ENCODE assay signal across 28 cellular contexts in genomic region chr20:61646986-61647385, GRCh38.
"Had no signal": no experiment of that assay in that cellular context is flagged by ENCODE, and none has a peak within 500 bp of the region (broad histone marks: within the 10 kb centered on the region; RNA-seq: fewer than 3 reads in every experiment).

No MANE protein-coding gene starts in this region.

- FAIRE-seq: urothelium cell line had no signal

- H3K27me3 ChIP-seq: testis, thyroid gland, tibial nerve, transverse colon, upper lobe of left lung, upper lobe of right lung, uterus, vagina had no signal

- H3K36me3 Mint-ChIP-seq: stimulated activated effector memory CD8-positive, alpha-beta T cell treated with anti-CD3 and anti-CD28 coated beads, Interleukin-12 subunit alpha, Interleukin-12 subunit beta, amount 100 ng/mL, for 72 hours; stimulated activated memory B cell treated with anti-CD40 and anti-IgM and Interleukin-4, amounts not matched to agents 10 μg/mL and 1 μg/mL and 100 μg/mL, for 72 hours; stimulated activated naive B cell treated with anti-CD40 and anti-IgM and Interleukin-4, amounts not matched to agents 10 μg/mL and 1 μg/mL and 100 μg/mL, for 72 hours; type B pancreatic cell had no signal

- ATAC-seq: stimulated activated memory B cell treated with anti-CD40 and anti-IgM and Interleukin-4, amounts not matched to agents 10 μg/mL and 1 μg/mL and 100 μg/mL, for 72 hours; stimulated activated naive B cell treated with anti-CD40 and anti-IgM and Interleukin-4, amounts not matched to agents 10 μg/mL and 1 μg/mL and 100 μg/mL, for 72 hours; upper lobe of right lung had no signal

- H3K4me1 Mint-ChIP-seq: stimulated activated effector memory CD8-positive, alpha-beta T cell treated with anti-CD3 and anti-CD28 coated beads, Interleukin-12 subunit alpha, Interleukin-12 subunit beta, amount 100 ng/mL, for 72 hours; stimulated activated memory B cell treated with anti-CD40 and anti-IgM and Interleukin-4, amounts not matched to agents 10 μg/mL and 1 μg/mL and 100 μg/mL, for 72 hours; stimulated activated naive B cell treated with anti-CD40 and anti-IgM and Interleukin-4, amounts not matched to agents 10 μg/mL and 1 μg/mL and 100 μg/mL, for 72 hours; stimulated activated naive CD8-positive, alpha-beta T cell treated with anti-CD3 and anti-CD28 coated beads, Interleukin-15, amount 100 ng/mL, for 72 hours had no signal

- H3K4me3 Mint-ChIP-seq: stimulated activated effector memory CD8-positive, alpha-beta T cell treated with anti-CD3 and anti-CD28 coated beads, Interleukin-12 subunit alpha, Interleukin-12 subunit beta, amount 100 ng/mL, for 72 hours; stimulated activated memory B cell treated with anti-CD40 and anti-IgM and Interleukin-4, amounts not matched to agents 10 μg/mL and 1 μg/mL and 100 μg/mL, for 72 hours; stimulated activated naive B cell treated with anti-CD40 and anti-IgM and Interleukin-4, amounts not matched to agents 10 μg/mL and 1 μg/mL and 100 μg/mL, for 72 hours; stimulated activated naive CD8-positive, alpha-beta T cell treated with anti-CD3 and anti-CD28 coated beads, Interleukin-15, amount 100 ng/mL, for 72 hours; stimulated activated naive CD8-positive, alpha-beta T cell treated with anti-CD3 and anti-CD28 coated beads, Interleukin-15, Interleukin-2, amounts not matched to agents 100 ng/mL and 50 ng/mL, for 24 hours; type B pancreatic cell had no signal

- H3K27ac Mint-ChIP-seq: stimulated activated effector memory CD8-positive, alpha-beta T cell treated with anti-CD3 and anti-CD28 coated beads, Interleukin-12 subunit alpha, Interleukin-12 subunit beta, amount 100 ng/mL, for 72 hours; stimulated activated memory B cell treated with anti-CD40 and anti-IgM and Interleukin-4, amounts not matched to agents 10 μg/mL and 1 μg/mL and 100 μg/mL, for 72 hours; stimulated activated naive B cell treated with anti-CD40 and anti-IgM and Interleukin-4, amounts not matched to agents 10 μg/mL and 1 μg/mL and 100 μg/mL, for 72 hours; stimulated activated naive CD8-positive, alpha-beta T cell treated with anti-CD3 and anti-CD28 coated beads, Interleukin-15, amount 100 ng/mL, for 72 hours; stimulated activated naive CD8-positive, alpha-beta T cell treated with anti-CD3 and anti-CD28 coated beads, Interleukin-15, Interleukin-2, amounts not matched to agents 100 ng/mL and 50 ng/mL, for 24 hours; type B pancreatic cell had no signal

- H3K4me1 ChIP-seq: stomach, suprapubic skin, thyroid gland, tibial artery, transverse colon, upper lobe of left lung, upper lobe of right lung, uterus, vagina had no signal

- H3K27me3 Mint-ChIP-seq: stimulated activated memory B cell treated with anti-CD40 and anti-IgM and Interleukin-4, amounts not matched to agents 10 μg/mL and 1 μg/mL and 100 μg/mL, for 72 hours; stimulated activated naive B cell treated with anti-CD40 and anti-IgM and Interleukin-4, amounts not matched to agents 10 μg/mL and 1 μg/mL and 100 μg/mL, for 72 hours; stimulated activated naive CD8-positive, alpha-beta T cell treated with anti-CD3 and anti-CD28 coated beads, Interleukin-15, amount 100 ng/mL, for 72 hours; stimulated activated naive CD8-positive, alpha-beta T cell treated with anti-CD3 and anti-CD28 coated beads, Interleukin-15, Interleukin-2, amounts not matched to agents 100 ng/mL and 50 ng/mL, for 24 hours had no signal

- H3K4me3 ChIP-seq: stomach, suprapubic skin, testis, thoracic aorta, thyroid gland, tibial artery, tibial nerve, transverse colon, upper lobe of left lung, upper lobe of right lung, uterus, vagina had no signal

- DNase-seq: stimulated activated CD4-positive, alpha-beta T cell treated with anti-CD3 and anti-CD28 coated beads, Interleukin-2, amount 100 ng/mL, for 48 hours; stimulated activated CD4-positive, alpha-beta T cell treated with anti-CD3 and anti-CD28 coated beads, Interleukin-4, amount 100 ng/mL, for 1 hour; stimulated activated CD4-positive, alpha-beta T cell treated with anti-CD3 and anti-CD28 coated beads, Interleukin-4, amount 100 ng/mL, for 24 hours; stimulated activated CD4-positive, alpha-beta T cell treated with anti-CD3 and anti-CD28 coated beads, Interleukin-4, amount 100 ng/mL, for 4 hours; stimulated activated CD8-positive, alpha-beta memory T cell treated with anti-CD3 and anti-CD28 coated beads, Interleukin-4, amount 100 ng/mL, for 48 hours; stimulated activated naive B cell treated with anti-CD40 and anti-IgM and Interleukin-4, amounts not matched to agents 10 μg/mL and 1 μg/mL and 100 μg/mL, for 72 hours; stimulated activated naive CD4-positive, alpha-beta T cell; stimulated activated naive CD4-positive, alpha-beta T cell treated with Interleukin-2 at 50 U/mL for 16 hours; stimulated activated naive CD8-positive, alpha-beta T cell treated with anti-CD3 and anti-CD28 coated beads, Interleukin-15, amount 100 ng/mL, for 72 hours; stimulated activated naive CD8-positive, alpha-beta T cell treated with anti-CD3 and anti-CD28 coated beads, Interleukin-15, Interleukin-2, amounts not matched to agents 100 U/mL and 50 U/mL, for 24 hours; stomach; substantia nigra; testis; thyroid gland; tibial artery; transverse colon; upper lobe of left lung; upper lobe of right lung; uterus had no signal

- H3K36me3 ChIP-seq: stomach, suprapubic skin, thoracic aorta, thyroid gland, tibial artery, tibial nerve, transverse colon, upper lobe of left lung, upper lobe of right lung, uterus, vagina had no signal

- H3K9me3 ChIP-seq: testis, thyroid gland, tibial artery, transverse colon, upper lobe of left lung, upper lobe of right lung, uterus, vagina had no signal

- H3K27ac ChIP-seq: stomach, suprapubic skin, testis, thoracic aorta, thyroid gland, tibial artery, tibial nerve, transverse colon, upper lobe of left lung, upper lobe of right lung, uterus, vagina had no signal

- H3K9me3 Mint-ChIP-seq: stimulated activated effector memory CD8-positive, alpha-beta T cell treated with anti-CD3 and anti-CD28 coated beads, Interleukin-12 subunit alpha, Interleukin-12 subunit beta, amount 100 ng/mL, for 72 hours; stimulated activated naive B cell treated with anti-CD40 and anti-IgM and Interleukin-4, amounts not matched to agents 10 μg/mL and 1 μg/mL and 100 μg/mL, for 72 hours; stimulated activated naive CD8-positive, alpha-beta T cell treated with anti-CD3 and anti-CD28 coated beads, Interleukin-15, Interleukin-2, amounts not matched to agents 100 ng/mL and 50 ng/mL, for 24 hours; type B pancreatic cell had no signal
